8 cellular contexts compared by ENCODE assay signal in the genomic region with DNA sequence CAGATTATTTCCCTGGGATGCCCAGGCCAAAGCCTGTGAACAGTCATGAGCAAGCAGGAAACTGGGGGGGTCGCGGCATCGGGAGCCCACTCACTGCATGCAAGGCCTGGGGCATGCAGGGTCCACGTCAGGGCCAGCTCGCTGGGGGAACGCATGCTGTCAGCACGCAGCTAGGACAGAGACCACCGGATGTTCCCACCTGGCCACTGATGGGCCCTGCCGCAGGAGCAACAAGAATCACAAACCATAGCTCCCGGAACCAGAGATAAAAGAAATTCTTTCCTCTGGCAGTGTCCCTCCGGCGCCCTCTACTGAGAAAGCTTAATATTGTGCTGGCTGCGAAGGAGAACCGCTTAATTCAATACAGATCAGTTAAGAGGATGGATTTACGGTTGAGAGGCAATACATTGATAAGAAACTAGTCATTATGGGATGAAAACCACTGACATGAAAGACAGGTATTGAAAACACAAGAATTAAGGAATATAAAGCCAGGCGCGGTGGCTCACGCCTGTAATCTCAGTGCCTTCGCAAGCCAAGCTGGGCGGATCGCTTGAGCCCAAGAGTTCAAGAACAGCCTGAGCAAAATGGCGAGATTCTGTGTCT. TPM values are rescaled to one million over a fixed set of nuclear protein-coding genes. Genes with fewer than 3 reads are reported as not detected.
DNase-seq lines count a peak whose midpoint lies in the region; ATAC-seq and TF ChIP-seq lines count a peak whose summit lies in the region.

No MANE protein-coding gene starts in this region.

- no peak overlapping the region for H2BK12ac ChIP-seq in neuronal stem cell (ENCODE audit: low read length)

- peak overlapping the region; percentile 85 for H2AFZ ChIP-seq in neuronal stem cell (ENCODE audit: low read length)

- peak overlapping the region; percentile 58 for H2BK120ac ChIP-seq in neuronal stem cell (ENCODE audit: low read depth, low read length)

- H2AK5ac ChIP-seq in neuronal stem cell (ENCODE audit: low read depth, low read length), result no peak overlapping the region

- peaks cover 9% of the 10 kb centered on the region for H3K4me1 Mint-ChIP-seq in CD8-positive, alpha-beta T cell (ENCODE audit: low read depth)
- no peaks in the 10 kb centered on the region for H3K4me1 Mint-ChIP-seq in activated T-helper 17 cell treated with anti-CD3 and anti-CD28 coated beads, Interleukin-2, amount 50 U/mL, for 72 hours

- H4K8ac ChIP-seq in neuronal stem cell (ENCODE audit: low read depth, low read length), result peak overlapping the region; percentile 86

- H3K36me3 ChIP-seq in CD8-positive, alpha-beta T cell (ENCODE audit: insufficient read depth, low read length), result no peaks in the 10 kb centered on the region
- no peaks in the 10 kb centered on the region for H3K36me3 ChIP-seq in neuronal stem cell (replicated peaks in 1 of 2; ENCODE audit: control insufficient read depth in 2 of 2, insufficient read depth in 2 of 2, low read length in 2 of 2)

- H3K14ac ChIP-seq in neuronal stem cell (ENCODE audit: low read length), result peak overlapping the region; percentile 92

- H3K9ac ChIP-seq in neuronal stem cell (ENCODE audit: low read depth, low read length, poor library complexity), result peak overlapping the region; percentile 85

- peak overlapping the region; percentile 74 for H3K4me3 Mint-ChIP-seq in CD8-positive, alpha-beta T cell
- peak overlapping the region; percentile 50 for H3K4me3 Mint-ChIP-seq in activated T-helper 17 cell treated with anti-CD3 and anti-CD28 coated beads, Interleukin-2, amount 50 U/mL, for 72 hours

- H3K9me3 ChIP-seq in CD8-positive, alpha-beta T cell (ENCODE audit: low read length), result no peaks in the 10 kb centered on the region
- no peaks in the 10 kb centered on the region for H3K9me3 ChIP-seq in neuronal stem cell (replicated peaks in 1 of 2; ENCODE audit: control insufficient read depth in 2 of 2, insufficient read depth in 1 of 2, low read depth in 1 of 2, low read length in 2 of 2)

- peak; percentile 83 for TF ChIP-seq CTCF in CD8-positive, alpha-beta T cell (IDR thresholded peaks at IDR 0.05)
- TF ChIP-seq CTCF in RWPE1 (conservative IDR thresholded peaks at IDR 0.05; ENCODE audit: low read depth), result peak; percentile 94

- peak overlapping the region; percentile 48 for H3K4me3 ChIP-seq in CD8-positive, alpha-beta T cell (ENCODE audit: low read depth, low read length)
- H3K4me3 ChIP-seq in neuronal stem cell (ENCODE audit: low read length in 2 of 2), result no peak overlapping the region

- peaks cover 2% of the 10 kb centered on the region for H3K27me3 Mint-ChIP-seq in CD8-positive, alpha-beta T cell (ENCODE audit: low read depth)
- H3K27me3 Mint-ChIP-seq in activated T-helper 17 cell treated with anti-CD3 and anti-CD28 coated beads, Interleukin-2, amount 50 U/mL, for 72 hours, result no peaks in the 10 kb centered on the region

- H3K4me2 ChIP-seq in neuronal stem cell (ENCODE audit: insufficient read depth, low read length, poor library complexity, severe bottlenecking), result no peak overlapping the region

- peak; percentile 88 for ATAC-seq in CD8-positive, alpha-beta T cell
- peak; percentile 81 for ATAC-seq in activated T-helper 17 cell treated with anti-CD3 and anti-CD28 coated beads, Interleukin-2, amount 50 U/mL, for 72 hours (replicated peaks)
- ATAC-seq in HG02798 (IDR thresholded peaks at IDR 0.05; ENCODE audit: poor library complexity, unreplicated experiment), result no peak

- POLR2A ChIA-PET in CD8-positive, alpha-beta T cell (lab: Charles Lee), result interaction anchor here (0.9 to 1.4 kb wide), 6 partner anchors 11 to 253 kb away, joined by 3 to 4 read pairs (median 3); a partner anchor contains a TSS
- POLR2A ChIA-PET in RWPE1 (lab: Yijun Ruan, JAX; ENCODE audit: low non-redundant PET), result interaction anchor here (0.6 kb wide), 1 partner anchor 17 kb away, joined by 3 read pairs; no protein-coding TSS in a partner anchor

- peak overlapping the region; percentile 53 for H3K23ac ChIP-seq in neuronal stem cell (ENCODE audit: low read depth, low read length, poor library complexity)

- H3K27ac Mint-ChIP-seq in CD8-positive, alpha-beta T cell, result no peak overlapping the region
- no peak overlapping the region for H3K27ac Mint-ChIP-seq in activated T-helper 17 cell treated with anti-CD3 and anti-CD28 coated beads, Interleukin-2, amount 50 U/mL, for 72 hours

- CTCF ChIA-PET in CD8-positive, alpha-beta T cell (lab: Charles Lee), result interaction anchor here (0.6 to 4.8 kb wide), 54 partner anchors 8 to 599 kb away, joined by 3 to 31 read pairs (median 4); a partner anchor contains a TSS
- CTCF ChIA-PET in RWPE1 (lab: Yijun Ruan, JAX), result interaction anchor here (0.5 to 2.3 kb wide), 29 partner anchors 10 to 1358 kb away, joined by 3 to 29 read pairs (median 3); a partner anchor contains a TSS

- intact Hi-C loops in CD8-positive, alpha-beta T cell (cut with DNase I, micrococcal nuclease), result loop anchor here (10.0 kb wide), 2 partner anchors 595 to 625 kb away; a partner anchor contains a TSS

- H2BK15ac ChIP-seq in neuronal stem cell (ENCODE audit: low read length), result peak overlapping the region; percentile 88

- peak overlapping the region; percentile 68 for H2BK5ac ChIP-seq in neuronal stem cell (ENCODE audit: low read length)

- no peaks in the 10 kb centered on the region for H3K9me3 Mint-ChIP-seq in CD8-positive, alpha-beta T cell
- H3K9me3 Mint-ChIP-seq in activated T-helper 17 cell treated with anti-CD3 and anti-CD28 coated beads, Interleukin-2, amount 50 U/mL, for 72 hours, result no peaks in the 10 kb centered on the region

- no peak overlapping the region for H3K4ac ChIP-seq in neuronal stem cell (ENCODE audit: low read length)

- WGBS in neuronal stem cell (ENCODE audit: extremely low coverage in 2 of 2, insufficient read length in 2 of 2, insufficient replicate concordance in 1 of 2), 2 donors, result no CpG with 5 or more reads among the region's 22 CpGs

- peaks cover 10% of the 10 kb centered on the region for H3K4me1 ChIP-seq in CD8-positive, alpha-beta T cell (ENCODE audit: insufficient read depth, low read length)
- H3K4me1 ChIP-seq in neuronal stem cell (ENCODE audit: control insufficient read depth in 2 of 2, insufficient read depth in 1 of 2, low read depth in 1 of 2, low read length in 2 of 2), result peaks cover 2 to 3% of the 10 kb centered on the region in 2 donors

- H3K27me3 ChIP-seq in CD8-positive, alpha-beta T cell (ENCODE audit: insufficient read depth, low read length), result no peaks in the 10 kb centered on the region
- no peaks in the 10 kb centered on the region for H3K27me3 ChIP-seq in neuronal stem cell (ENCODE audit: control insufficient read depth in 3 of 3, insufficient read depth in 3 of 3, low read depth in 1 of 3, low read length in 3 of 3)

- no peaks in the 10 kb centered on the region for H3K36me3 Mint-ChIP-seq in CD8-positive, alpha-beta T cell
- no peaks in the 10 kb centered on the region for H3K36me3 Mint-ChIP-seq in activated T-helper 17 cell treated with anti-CD3 and anti-CD28 coated beads, Interleukin-2, amount 50 U/mL, for 72 hours (ENCODE audit: low read depth)

- H3K18ac ChIP-seq in neuronal stem cell (ENCODE audit: low read length), result peak overlapping the region; percentile 96

- no peak overlapping the region for H3K27ac ChIP-seq in CD8-positive, alpha-beta T cell (ENCODE audit: low read depth, low read length)
- peak overlapping the region; percentile 33; the same call in 1 of the 2 replicates for H3K27ac ChIP-seq in RWPE1
- H3K27ac ChIP-seq in neuronal stem cell (replicated peaks; ENCODE audit: low read length), result no peak overlapping the region

- DNase-seq in CD8-positive, alpha-beta T cell, result peak; percentile 50 to 81 (median 68)
- DNase-seq in KBM-7 (peak; percentile 61), RWPE1 (ENCODE audit: low spot score) (peak; percentile 58), fibroblast of peridontal ligament (ENCODE audit: extremely low read depth) (peak; percentile 76), neuronal stem cell (ENCODE audit: low spot score) (peak; percentile 65), superior temporal gyrus (ENCODE audit: extremely low spot score) (peak; percentile 94)

- H4K91ac ChIP-seq in neuronal stem cell (ENCODE audit: low read depth, low read length, poor library complexity), result no peak overlapping the region

- in situ Hi-C loops in KBM-7 (cut with MboI; ENCODE audit: low pct_unique_long_range_greater_than_20kb, low sequenced_read_pairs), result no loop called here

- H3K79me1 ChIP-seq in neuronal stem cell (ENCODE audit: low read depth, low read length), result peaks cover 1% of the 10 kb centered on the region

RNA-seq across cellular contexts. Expression of a gene that starts 32.6 kb away (rescaled TPM):
- not detected for total RNA-seq in CD8-positive, alpha-beta T cell
- not detected for total RNA-seq in activated T-helper 17 cell treated with anti-CD3 and anti-CD28 coated beads, Interleukin-2, amount 50 U/mL, for 72 hours
- not detected for polyA plus RNA-seq in neuronal stem cell (2013, experiment 1 of 2)
- not detected for polyA plus RNA-seq in neuronal stem cell (2013, experiment 2 of 2)

RNA-seq across cellular contexts. Expression of a gene that starts 34.8 kb away (rescaled TPM):
- not detected for total RNA-seq in CD8-positive, alpha-beta T cell
- not detected for total RNA-seq in activated T-helper 17 cell treated with anti-CD3 and anti-CD28 coated beads, Interleukin-2, amount 50 U/mL, for 72 hours
- not detected for polyA plus RNA-seq in neuronal stem cell (2013, experiment 1 of 2)
- polyA plus RNA-seq in neuronal stem cell (2013, experiment 2 of 2), result not detected

RNA-seq across cellular contexts. Expression of a gene that starts 40.5 kb away (rescaled TPM):
- total RNA-seq in CD8-positive, alpha-beta T cell, result not detected
- total RNA-seq in activated T-helper 17 cell treated with anti-CD3 and anti-CD28 coated beads, Interleukin-2, amount 50 U/mL, for 72 hours, result not detected
- polyA plus RNA-seq in neuronal stem cell (2013, experiment 1 of 2), result not detected
- polyA plus RNA-seq in neuronal stem cell (2013, experiment 2 of 2), result not detected

RNA-seq across cellular contexts. Expression of a gene that starts 59.1 kb away (rescaled TPM):
- total RNA-seq in CD8-positive, alpha-beta T cell, result not detected
- not detected for total RNA-seq in activated T-helper 17 cell treated with anti-CD3 and anti-CD28 coated beads, Interleukin-2, amount 50 U/mL, for 72 hours
- polyA plus RNA-seq in neuronal stem cell (2013, experiment 1 of 2), result 0.04 TPM
- polyA plus RNA-seq in neuronal stem cell (2013, experiment 2 of 2), result 0.03 TPM
